Comparison of ENCODE assay signal across 27 cellular contexts in genomic region chr7:69596056-69596455, GRCh38. TPM values are rescaled to one million over a fixed set of nuclear protein-coding genes. Genes with fewer than 3 reads are reported as not detected.
DNase-seq lines count a peak whose midpoint lies in the region; ATAC-seq and TF ChIP-seq lines count a peak whose summit lies in the region.
"Had no signal": no experiment of that assay in that cellular context is flagged by ENCODE, and none has a peak within 500 bp of the region (broad histone marks: within the 10 kb centered on the region; RNA-seq: fewer than 3 reads in every experiment).

No MANE protein-coding gene starts in this region.

- POLR2A ChIA-PET in CD8-positive, alpha-beta memory T cell (lab: Charles Lee) = no interaction called here

- peak overlapping the region in 1 of 8 donors; percentile 20 for H3K27ac Mint-ChIP-seq in CD8-positive, alpha-beta memory T cell
- no peak overlapping the region for H3K27ac Mint-ChIP-seq in nephron
- H3K27ac Mint-ChIP-seq: activated CD4-positive, alpha-beta T cell treated with anti-CD3 and anti-CD28 coated beads, Interleukin-2, amount 10 ng/mL, durations not matched to agents 7 days and 5 days; activated T-cell treated with anti-CD3 and anti-CD28 coated beads, Interleukin-2, amount 50 U/mL, for 24 hours; CD14-positive monocyte; dendritic cell treated with granulocyte-macrophage colony-stimulating factor and Interleukin-4, amounts not matched to agents 40 ng/mL and 50 ng/mL, for 4 days; endodermal cell; H9; T-cell; WTC11 had no signal

- H3K4me3 ChIP-seq in CD8-positive, alpha-beta memory T cell (ENCODE audit: low read length) = no peak overlapping the region
- H3K4me3 ChIP-seq: lung had no signal

- CTCF ChIA-PET in CD8-positive, alpha-beta memory T cell (lab: Charles Lee) = no interaction called here

- H3K4me3 Mint-ChIP-seq in CD8-positive, alpha-beta memory T cell = peak overlapping the region in 6 of 7 donors; percentile 7 to 86 (median 80)
- peak overlapping the region; percentile 82 to 90 (median 89) for H3K4me3 Mint-ChIP-seq in nephron
- H3K4me3 Mint-ChIP-seq: central memory CD8-positive, alpha-beta T cell; dendritic cell treated with granulocyte-macrophage colony-stimulating factor and Interleukin-4, amounts not matched to agents 40 ng/mL and 50 ng/mL, for 4 days; endodermal cell had no signal

- H3K4me1 ChIP-seq in CD8-positive, alpha-beta memory T cell (ENCODE audit: insufficient read depth, low read length) = peaks cover 12% of the 10 kb centered on the region

- peaks cover 9% of the 10 kb centered on the region for H3K27me3 ChIP-seq in CD8-positive, alpha-beta memory T cell (ENCODE audit: insufficient read depth, low read length, poor library complexity, severe bottlenecking)

- ATAC-seq in GM21390 (IDR thresholded peaks at IDR 0.05; ENCODE audit: unreplicated experiment) = no peak
- ATAC-seq: sciatic nerve, T-cell, WTC11 had no signal

- no peaks in the 10 kb centered on the region for H3K36me3 ChIP-seq in CD8-positive, alpha-beta memory T cell (ENCODE audit: insufficient read depth, low read length)

- H3K27me3 Mint-ChIP-seq in CD8-positive, alpha-beta memory T cell = peaks cover 11 to 23% of the 10 kb centered on the region in 2 donors
- H3K27me3 Mint-ChIP-seq in nephron (ENCODE audit: low read depth) = peaks cover 18% of the 10 kb centered on the region

- no peak overlapping the region for H3K27ac ChIP-seq in CD8-positive, alpha-beta memory T cell (ENCODE audit: low read depth, low read length)

- no peaks in the 10 kb centered on the region for H3K9me3 Mint-ChIP-seq in CD8-positive, alpha-beta memory T cell
- no peaks in the 10 kb centered on the region for H3K9me3 Mint-ChIP-seq in nephron
- H3K9me3 Mint-ChIP-seq: activated CD4-positive, alpha-beta T cell treated with anti-CD3 and anti-CD28 coated beads, Interleukin-2, amount 10 ng/mL, durations not matched to agents 7 days and 5 days; activated T-cell treated with anti-CD3 and anti-CD28 coated beads, Interleukin-2, amount 50 U/mL, for 24 hours; central memory CD8-positive, alpha-beta T cell; dendritic cell treated with granulocyte-macrophage colony-stimulating factor and Interleukin-4, amounts not matched to agents 40 ng/mL and 50 ng/mL, for 4 days; endodermal cell; H9; T-cell; WTC11 had no signal

- no peaks in the 10 kb centered on the region for H3K36me3 Mint-ChIP-seq in CD8-positive, alpha-beta memory T cell
- H3K36me3 Mint-ChIP-seq in nephron (ENCODE audit: low read depth) = no peaks in the 10 kb centered on the region
- H3K36me3 Mint-ChIP-seq: T-cell, WTC11 had no signal

- TF ChIP-seq CTCF in nephron (IDR thresholded peaks at IDR 0.05; ENCODE audit: unreplicated experiment in 3 of 3) = no peak

- no peak for DNase-seq in CD8-positive, alpha-beta memory T cell
- peak; percentile 65 for DNase-seq in cerebellar cortex (ENCODE audit: low spot score)
- peak; percentile 57 for DNase-seq in superior temporal gyrus (ENCODE audit: extremely low spot score)
- DNase-seq in RKO (ENCODE audit: low spot score) = no peak
- no peak for DNase-seq in GM03348 (ENCODE audit: low spot score)
- DNase-seq in stimulated activated CD4-positive, alpha-beta T cell treated with anti-CD3 and anti-CD28 coated beads, Interleukin-2, amount 100 ng/mL, for 24 hours = no peak
- DNase-seq: activated CD4-positive, alpha-beta T cell treated with anti-CD3 and anti-CD28 coated beads, Interleukin-2, amount 10 ng/mL, durations not matched to agents 7 days and 5 days; activated gamma-delta T cell; activated T-cell treated with anti-CD3 and anti-CD28 coated beads, Interleukin-2, amount 50 U/mL, for 24 hours; DMS79 treated with DMSO at 0.1 percent for 48 hours; endodermal cell; GDM1; H9; NCI-H2029; NCI-H524 treated with DMSO at 0.1 percent for 48 hours; NK-92 treated with Interleukin-12 subunit alpha and Interleukin-12 subunit beta, amount 100 ng/mL, for 24 hours; stimulated activated CD4-positive, alpha-beta T cell treated with anti-CD3 and anti-CD28 coated beads, Interleukin-12 subunit alpha, Interleukin-12 subunit beta, amount 100 ng/mL, for 4 hours; stimulated activated CD4-positive, alpha-beta T cell treated with anti-CD3 and anti-CD28 coated beads, Interleukin-4, amount 100 ng/mL, for 4 hours; T-cell had no signal

- H3K9me3 ChIP-seq in CD8-positive, alpha-beta memory T cell (ENCODE audit: low read length) = no peaks in the 10 kb centered on the region

- peaks cover 12 to 20% (median 14%) of the 10 kb centered on the region in 3 donors for H3K4me1 Mint-ChIP-seq in CD8-positive, alpha-beta memory T cell
- no peaks in the 10 kb centered on the region for H3K4me1 Mint-ChIP-seq in nephron

RNA-seq across cellular contexts. Expression of gene AUTS2, which starts 2.2 kb away (rescaled TPM):
- total RNA-seq in CD8-positive, alpha-beta memory T cell = 1 to 10 TPM; 4.4 to 5.3 TPM
- polyA plus RNA-seq in CD8-positive, alpha-beta memory T cell = 9.9 TPM

Comparison
In these comparisons a context has a peak if more than half of its experiments do, and no peak if none do; other contexts are left out.
1. DNase-seq: peak in cerebellar cortex (single experiment) and superior temporal gyrus (single experiment); none in CD8-positive, alpha-beta memory T cell (0 of 5), RKO (single experiment), GM03348 (single experiment) and stimulated activated CD4-positive, alpha-beta T cell treated with anti-CD3 and anti-CD28 coated beads, Interleukin-2, amount 100 ng/mL, for 24 hours (0 of 2).